9 cellular contexts compared by ENCODE assay signal in genomic region chr14:21241218-21241819, GRCh38. TPM values are rescaled to one million over a fixed set of nuclear protein-coding genes. Genes with fewer than 3 reads are reported as not detected.
DNase-seq lines count a peak whose midpoint lies in the region; ATAC-seq, FAIRE-seq and TF ChIP-seq lines count a peak whose summit lies in the region.
"Had no signal": no experiment of that assay in that cellular context is flagged by ENCODE, and none has a peak within 500 bp of the region (broad histone marks: within the 10 kb centered on the region; RNA-seq: fewer than 3 reads in every experiment).

No MANE protein-coding gene starts in this region.

- no peak overlapping the region for H3K4me3 ChIP-seq in IMR-90 (ENCODE audit: insufficient read depth, low read depth, low read length)
- H3K4me3 ChIP-seq in ascending aorta: no peak overlapping the region
- no peak overlapping the region for H3K4me3 ChIP-seq in mesenchymal stem cell (ENCODE audit: insufficient read depth in 1 of 2, low read depth in 1 of 2, low read length in 2 of 2)

- H4K20me1 ChIP-seq in IMR-90 (ENCODE audit: insufficient read depth, low read length): peaks cover 96% of the 10 kb centered on the region

- no peaks in the 10 kb centered on the region for H3K9me3 ChIP-seq in CD4-positive, alpha-beta T cell (ENCODE audit: control insufficient read depth, low read length)
- no peaks in the 10 kb centered on the region for H3K9me3 ChIP-seq in IMR-90 (ENCODE audit: control insufficient read depth, insufficient read depth, low read length)
- no peaks in the 10 kb centered on the region for H3K9me3 ChIP-seq in ascending aorta
- no peaks in the 10 kb centered on the region for H3K9me3 ChIP-seq in mesenchymal stem cell (ENCODE audit: control insufficient read depth, low read length)

- H3K9me3 Mint-ChIP-seq in CD4-positive, alpha-beta T cell: no peaks in the 10 kb centered on the region
- H3K9me3 Mint-ChIP-seq: T-helper 2 cell treated with Interferon-gamma antibody and Interleukin-4, amounts not matched to agents 5 μg/mL and 100 μg/mL, for 36 hours had no signal

- no peaks in the 10 kb centered on the region for H3K27me3 Mint-ChIP-seq in CD4-positive, alpha-beta T cell

- H3K9me1 ChIP-seq in IMR-90 (ENCODE audit: insufficient read depth, low read length): no peaks in the 10 kb centered on the region

- dilution Hi-C loops in IMR-90 (cut with HindIII; ENCODE audit: low sequenced_read_pairs, unreplicated experiment): no loop called here

- H3K18ac ChIP-seq in IMR-90 (ENCODE audit: low read depth, low read length): no peak overlapping the region
- H3K18ac ChIP-seq in mesenchymal stem cell (ENCODE audit: low read depth in 1 of 2, low read length in 2 of 2): no peak overlapping the region

- ATAC-seq in CD4-positive, alpha-beta T cell (ENCODE audit: poor library complexity): no peak
- peak; percentile 8; the same call in 1 of the 2 replicates for ATAC-seq in IMR-90 (ENCODE audit: low read depth)
- ATAC-seq in HG02571 (IDR thresholded peaks at IDR 0.05; ENCODE audit: unreplicated experiment): no peak

- peaks cover 1% of the 10 kb centered on the region for H3K4me1 ChIP-seq in IMR-90 (ENCODE audit: control insufficient read depth, insufficient read depth, low read length)
- peaks cover 0 to 26% of the 10 kb centered on the region in 2 donors for H3K4me1 ChIP-seq in ascending aorta
- H3K4me1 ChIP-seq in mesenchymal stem cell (ENCODE audit: control insufficient read depth, insufficient read depth, low read depth, low read length): peaks cover 13% of the 10 kb centered on the region

- no CpG with 5 or more reads among the region's 1 CpG for WGBS in IMR-90 (ENCODE audit: extremely low coverage in 2 of 2, insufficient read length in 1 of 2), 2 experiments
- 96% methylated on average over 1 of the region's 1 CpG for whole genome bisulfite sequencing in mesenchymal stem cell

- H3K36me3 Mint-ChIP-seq in CD4-positive, alpha-beta T cell (ENCODE audit: low read depth): peaks cover 81% of the 10 kb centered on the region

- no peak for DNase-seq in CD4-positive, alpha-beta T cell
- DNase-seq in IMR-90: peak; percentile 38
- DNase-seq in ascending aorta (ENCODE audit: low spot score in 2 of 2): no peak
- DNase-seq in mesenchymal stem cell: peak; percentile 51
- no peak for DNase-seq in HEK293T (ENCODE audit: extremely low spot score)
- no peak for DNase-seq in GM12892 (ENCODE audit: insufficient read length)
- no peak for DNase-seq in SHP77 (lab: John Stamatoyannopoulos, UW)

- H2BK15ac ChIP-seq in IMR-90 (ENCODE audit: low read depth, low read length): no peak overlapping the region
- H2BK15ac ChIP-seq in mesenchymal stem cell (ENCODE audit: low read depth, poor library complexity, severe bottlenecking): no peak overlapping the region

- H2BK120ac ChIP-seq in IMR-90 (ENCODE audit: low read depth, low read length): no peak overlapping the region
- no peak overlapping the region for H2BK120ac ChIP-seq in mesenchymal stem cell (ENCODE audit: low read depth, low read length)

- H3K9ac ChIP-seq in IMR-90 (ENCODE audit: low read depth, low read length) (no peak overlapping the region), mesenchymal stem cell (ENCODE audit: low read length) (peak overlapping the region; percentile 56)

- TF ChIP-seq POLR2A in IMR-90 (IDR thresholded peaks at IDR 0.05; ENCODE audit: low read depth, low read length) (no peak), GM12892 (IDR thresholded peaks at IDR 0.05; ENCODE audit: low read depth, low read length) (no peak)

- no peak overlapping the region for H2AK9ac ChIP-seq in IMR-90 (replicated peaks; ENCODE audit: low read depth, low read length, poor library complexity)

- H2AFZ ChIP-seq in IMR-90 (replicated peaks; ENCODE audit: low read length, poor library complexity) (no peak overlapping the region), mesenchymal stem cell (ENCODE audit: low read depth, low read length) (no peak overlapping the region)

- CTCF ChIA-PET in CD4-positive, alpha-beta T cell (lab: Charles Lee): interaction anchor here (0.7 to 5.5 kb wide), 3 partner anchors 24 to 67 kb away, joined by 3 to 21 read pairs (median 3); no protein-coding TSS in a partner anchor
- CTCF ChIA-PET in IMR-90 (lab: Yijun Ruan, JAX): interaction anchor here (0.6 kb wide), 3 partner anchors 10 to 53 kb away, joined by 3 to 5 read pairs (median 4); no protein-coding TSS in a partner anchor
- CTCF ChIA-PET in HEK293T (lab: Yijun Ruan, JAX): no interaction called here

- H2AK5ac ChIP-seq in IMR-90 (ENCODE audit: low read depth, low read length): no peak overlapping the region
- H2AK5ac ChIP-seq in mesenchymal stem cell (ENCODE audit: low read length, severe bottlenecking): no peak overlapping the region

- no peak overlapping the region for H2BK12ac ChIP-seq in mesenchymal stem cell (ENCODE audit: low read length in 2 of 2)

- H3K4me1 Mint-ChIP-seq in CD4-positive, alpha-beta T cell (ENCODE audit: low read depth): peaks cover 75% of the 10 kb centered on the region

- peaks cover 3 to 45% of the 10 kb centered on the region in 2 experiments; a peak in 2 of 4 replicates for H3K79me1 ChIP-seq in IMR-90 (ENCODE audit: low read depth in 1 of 2, low read length in 2 of 2)
- no peaks in the 10 kb centered on the region for H3K79me1 ChIP-seq in mesenchymal stem cell (replicated peaks; ENCODE audit: low read length, poor library complexity, severe bottlenecking)

- POLR2A ChIA-PET in CD4-positive, alpha-beta T cell (lab: Charles Lee): interaction anchor here (1.2 kb wide), 1 partner anchor 143 kb away, joined by 4 read pairs; the partner anchor contains the start of gene SUPT16H
- POLR2A ChIA-PET in IMR-90 (lab: Charles Lee; ENCODE audit: unreplicated experiment) (no interaction called here), HEK293T (lab: Yijun Ruan, JAX) (interaction anchor here (1.4 kb wide), 1 partner anchor 66 kb away, joined by 3 read pairs; no protein-coding TSS in a partner anchor)

- no peak overlapping the region for H4K5ac ChIP-seq in IMR-90 (ENCODE audit: low read depth, low read length)

- no peak overlapping the region for H3K14ac ChIP-seq in IMR-90 (replicated peaks; ENCODE audit: low read depth, low read length)
- no peak overlapping the region for H3K14ac ChIP-seq in mesenchymal stem cell (ENCODE audit: low read length in 2 of 2)

- no peak overlapping the region for H3K27ac ChIP-seq in CD4-positive, alpha-beta T cell (ENCODE audit: low read depth, low read length)
- H3K27ac ChIP-seq in IMR-90 (ENCODE audit: insufficient read depth, low read length) (no peak overlapping the region), ascending aorta (no peak overlapping the region), mesenchymal stem cell (ENCODE audit: low read length, poor library complexity, severe bottlenecking) (peak overlapping the region; percentile 8)

- H3K4ac ChIP-seq in IMR-90 (ENCODE audit: low read depth, low read length) (no peak overlapping the region), mesenchymal stem cell (ENCODE audit: low read depth in 1 of 2, low read length in 2 of 2) (no peak overlapping the region)

- H3K56ac ChIP-seq in IMR-90 (ENCODE audit: extremely low read depth, insufficient read depth, low read length): no peak overlapping the region

- peak; percentile 66 for TF ChIP-seq CTCF in CD4-positive, alpha-beta T cell (IDR thresholded peaks at IDR 0.05)
- TF ChIP-seq CTCF in IMR-90 (conservative IDR thresholded peaks at IDR 0.05; ENCODE audit: low read depth, low read length) (peak; percentile 40), ascending aorta (IDR thresholded peaks at IDR 0.05) (peak in 2 of 3 experiments; percentile 37 to 44)

- BruUV-seq in IMR-90 (replicated peaks; lab: Mats Ljungman, UMichigan): no TSS peak

- H3K23ac ChIP-seq in IMR-90 (ENCODE audit: low read depth, low read length): no peak overlapping the region
- no peak overlapping the region for H3K23ac ChIP-seq in mesenchymal stem cell (ENCODE audit: low read length in 2 of 2)

- no peaks in the 10 kb centered on the region for H3K27me3 ChIP-seq in CD4-positive, alpha-beta T cell (ENCODE audit: control insufficient read depth, insufficient read depth, low read length)
- H3K27me3 ChIP-seq in IMR-90 (ENCODE audit: control insufficient read depth, insufficient read depth, low read length) (no peaks in the 10 kb centered on the region), ascending aorta (no peaks in the 10 kb centered on the region), mesenchymal stem cell (ENCODE audit: control insufficient read depth in 1 of 2, insufficient read depth in 1 of 2, low read length in 2 of 2) (no peaks in the 10 kb centered on the region)

- H2BK5ac ChIP-seq in IMR-90 (ENCODE audit: low read depth, low read length, poor library complexity, severe bottlenecking) (no peak overlapping the region), mesenchymal stem cell (ENCODE audit: low read depth, low read length, poor library complexity, severe bottlenecking) (no peak overlapping the region)

- no peak overlapping the region for H2BK20ac ChIP-seq in IMR-90 (ENCODE audit: low read depth, low read length)

- H4K8ac ChIP-seq in IMR-90 (ENCODE audit: low read depth in 2 of 2, low read length in 2 of 2) (no peak overlapping the region), mesenchymal stem cell (ENCODE audit: low read length) (no peak overlapping the region)

- no peak overlapping the region for H3K4me3 Mint-ChIP-seq in CD4-positive, alpha-beta T cell
- H3K4me3 Mint-ChIP-seq: T-helper 2 cell treated with Interferon-gamma antibody and Interleukin-4, amounts not matched to agents 5 μg/mL and 100 μg/mL, for 36 hours had no signal

- peak; percentile 25 for TF ChIP-seq RAD21 in IMR-90 (IDR thresholded peaks at IDR 0.05; ENCODE audit: low read length)

- peak overlapping the region; percentile 11 for H3K27ac Mint-ChIP-seq in CD4-positive, alpha-beta T cell
- H3K27ac Mint-ChIP-seq: T-helper 2 cell treated with Interferon-gamma antibody and Interleukin-4, amounts not matched to agents 5 μg/mL and 100 μg/mL, for 36 hours had no signal

- H3K4me2 ChIP-seq in IMR-90 (ENCODE audit: low read depth, low read length): no peak overlapping the region
- no peak overlapping the region for H3K4me2 ChIP-seq in mesenchymal stem cell (ENCODE audit: low read length, poor library complexity, severe bottlenecking)

- intact Hi-C loops in CD4-positive, alpha-beta T cell (cut with DNase I, micrococcal nuclease): loop anchor here (1.0 to 10.0 kb wide), 4 partner anchors 143 to 313 kb away; partner anchors contain the start of genes CHD8 (in 1 of the 2), SUPT16H (in 1 of the 2) and TOX4 (in 1 of the 2)
- intact Hi-C loops in IMR-90 (cut with micrococcal nuclease) (loop anchor here (1.0 to 10.0 kb wide), 2 partner anchors 142 to 313 kb away; no protein-coding TSS in a partner anchor), ascending aorta (cut with DNase I) (no loop called here)

- FAIRE-seq in GM12892 (lab: Jason Lieb, UNC): no peak

- in situ Hi-C loops in IMR-90 (cut with MboI; ENCODE audit: low sequenced_read_pairs): no loop called here

- H4K91ac ChIP-seq in IMR-90 (ENCODE audit: insufficient read depth, low read depth, low read length): no peak overlapping the region
- H4K91ac ChIP-seq in mesenchymal stem cell (ENCODE audit: low read length): no peak overlapping the region

- H3K36me3 ChIP-seq in IMR-90 (ENCODE audit: control insufficient read depth, insufficient read depth, low read length) (peaks cover 39% of the 10 kb centered on the region), ascending aorta (peaks cover 17 to 34% of the 10 kb centered on the region in 2 donors), mesenchymal stem cell (ENCODE audit: control insufficient read depth in 1 of 2, insufficient read depth in 2 of 2, low read depth in 1 of 2, low read length in 2 of 2) (peaks cover 39 to 91% of the 10 kb centered on the region in 2 experiments)

RNA-seq across cellular contexts. Expression of gene HNRNPC, which starts 27.9 kb away (rescaled TPM):
- 100 to 1,000 TPM; 507 to 528 TPM for total RNA-seq in CD4-positive, alpha-beta T cell
- total RNA-seq in IMR-90 (2012; rRNA removed) (308 and 548 TPM in 2 replicates), ascending aorta (303 TPM)
- polyA plus RNA-seq in IMR-90 (2012; rRNA removed): 366 and 615 TPM in 2 replicates
- 170 and 542 TPM in 2 replicates for polyA plus RNA-seq in IMR-90 (2012; cell fraction: cytosol; rRNA removed)
- polyA plus RNA-seq in IMR-90 (2012; cell fraction: nucleus; rRNA removed; ENCODE audit: low replicate concordance): 75.4 and 293 TPM in 2 replicates
- polyA plus RNA-seq in mesenchymal stem cell (2013, experiment 1 of 2): 493 TPM
- 510 TPM for polyA plus RNA-seq in mesenchymal stem cell (2013, experiment 2 of 2)
- 674 TPM for polyA plus RNA-seq in GM12892 (2012; ENCODE audit: missing spikeins)

RNA-seq across cellular contexts. Expression of gene RPGRIP1, which starts 38.6 kb away (rescaled TPM):
- not detected for total RNA-seq in CD4-positive, alpha-beta T cell
- total RNA-seq in IMR-90 (2012; rRNA removed) (not detected in 2 replicates), ascending aorta (not detected)
- polyA plus RNA-seq in IMR-90 (2012; rRNA removed): not detected in 2 replicates
- polyA plus RNA-seq in IMR-90 (2012; cell fraction: cytosol; rRNA removed): not detected in 2 replicates
- not detected in 2 replicates for polyA plus RNA-seq in IMR-90 (2012; cell fraction: nucleus; rRNA removed; ENCODE audit: low replicate concordance)
- polyA plus RNA-seq in mesenchymal stem cell (2013, experiment 1 of 2): 0.18 TPM
- polyA plus RNA-seq in mesenchymal stem cell (2013, experiment 2 of 2): 0.10 TPM
- not detected for polyA plus RNA-seq in GM12892 (2012; ENCODE audit: missing spikeins)

Comparison
In these comparisons a context has a peak if more than half of its experiments do, and no peak if none do; other contexts are left out.
1. DNase-seq: peak in IMR-90 (single experiment) and mesenchymal stem cell (single experiment); none in CD4-positive, alpha-beta T cell (0 of 10), ascending aorta (0 of 2), HEK293T (single experiment), GM12892 (single experiment) and SHP77 (0 of 2).
2. Peak in every context shown above with its lines, with median percentiles within 50 percentile points of each other: CTCF ChIP-seq.